ENCODE assay signal across 1 cellular context in genomic region chr6:161204866-161205557, GRCh38.
TF ChIP-seq lines count a peak whose summit lies in the region.

No MANE protein-coding gene starts in this region.

TF ChIP-seq in H1, 55 proteins besides CTCF, POLR2A, EP300 and RAD21:
- TF ChIP-seq RNF2 (IDR thresholded peaks at IDR 0.05; ENCODE audit: borderline replicate concordance, low read depth, low read length, missing control alignments, poor library complexity, severe bottlenecking), result no peak
- no peak for TF ChIP-seq MAFK (IDR thresholded peaks at IDR 0.05; ENCODE audit: low read depth, low read length)
- TF ChIP-seq ASH2L (IDR thresholded peaks at IDR 0.05; ENCODE audit: low read length), result no peak
- no peak for TF ChIP-seq HDAC2 (IDR thresholded peaks at IDR 0.05; ENCODE audit: borderline replicate concordance in 1 of 2, low read depth in 2 of 2, low read length in 2 of 2)
- TF ChIP-seq RXRA (IDR thresholded peaks at IDR 0.05; ENCODE audit: insufficient read depth, low read depth, low read length), result no peak
- no peak for TF ChIP-seq CHD1 (IDR thresholded peaks at IDR 0.05; ENCODE audit: low read depth, low read length)
- no peak for TF ChIP-seq SP2 (IDR thresholded peaks at IDR 0.05; ENCODE audit: low read length)
- TF ChIP-seq, protein P1, sequence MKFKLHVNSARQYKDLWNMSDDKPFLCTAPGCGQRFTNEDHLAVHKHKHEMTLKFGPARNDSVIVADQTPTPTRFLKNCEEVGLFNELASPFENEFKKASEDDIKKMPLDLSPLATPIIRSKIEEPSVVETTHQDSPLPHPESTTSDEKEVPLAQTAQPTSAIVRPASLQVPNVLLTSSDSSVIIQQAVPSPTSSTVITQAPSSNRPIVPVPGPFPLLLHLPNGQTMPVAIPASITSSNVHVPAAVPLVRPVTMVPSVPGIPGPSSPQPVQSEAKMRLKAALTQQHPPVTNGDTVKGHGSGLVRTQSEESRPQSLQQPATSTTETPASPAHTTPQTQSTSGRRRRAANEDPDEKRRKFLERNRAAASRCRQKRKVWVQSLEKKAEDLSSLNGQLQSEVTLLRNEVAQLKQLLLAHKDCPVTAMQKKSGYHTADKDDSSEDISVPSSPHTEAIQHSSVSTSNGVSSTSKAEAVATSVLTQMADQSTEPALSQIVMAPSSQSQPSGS (IDR thresholded peaks at IDR 0.05; ENCODE audit: low read length), result no peak
- TF ChIP-seq RFX5 (IDR thresholded peaks at IDR 0.05; ENCODE audit: borderline replicate concordance, low read depth, low read length), result no peak
- TF ChIP-seq, protein P2, sequence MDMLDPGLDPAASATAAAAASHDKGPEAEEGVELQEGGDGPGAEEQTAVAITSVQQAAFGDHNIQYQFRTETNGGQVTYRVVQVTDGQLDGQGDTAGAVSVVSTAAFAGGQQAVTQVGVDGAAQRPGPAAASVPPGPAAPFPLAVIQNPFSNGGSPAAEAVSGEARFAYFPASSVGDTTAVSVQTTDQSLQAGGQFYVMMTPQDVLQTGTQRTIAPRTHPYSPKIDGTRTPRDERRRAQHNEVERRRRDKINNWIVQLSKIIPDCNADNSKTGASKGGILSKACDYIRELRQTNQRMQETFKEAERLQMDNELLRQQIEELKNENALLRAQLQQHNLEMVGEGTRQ (IDR thresholded peaks at IDR 0.05; ENCODE audit: low read length), result no peak
- no peak for TF ChIP-seq KDM4A (IDR thresholded peaks at IDR 0.05; ENCODE audit: low read depth, low read length, severe bottlenecking)
- no peak for TF ChIP-seq SRF (IDR thresholded peaks at IDR 0.05; ENCODE audit: low read depth, low read length)
- TF ChIP-seq TAF7 (optimal IDR thresholded peaks at IDR 0.05; ENCODE audit: borderline replicate concordance, low read depth, low read length), result no peak
